11 cellular contexts compared by ENCODE assay signal in the genomic region with DNA sequence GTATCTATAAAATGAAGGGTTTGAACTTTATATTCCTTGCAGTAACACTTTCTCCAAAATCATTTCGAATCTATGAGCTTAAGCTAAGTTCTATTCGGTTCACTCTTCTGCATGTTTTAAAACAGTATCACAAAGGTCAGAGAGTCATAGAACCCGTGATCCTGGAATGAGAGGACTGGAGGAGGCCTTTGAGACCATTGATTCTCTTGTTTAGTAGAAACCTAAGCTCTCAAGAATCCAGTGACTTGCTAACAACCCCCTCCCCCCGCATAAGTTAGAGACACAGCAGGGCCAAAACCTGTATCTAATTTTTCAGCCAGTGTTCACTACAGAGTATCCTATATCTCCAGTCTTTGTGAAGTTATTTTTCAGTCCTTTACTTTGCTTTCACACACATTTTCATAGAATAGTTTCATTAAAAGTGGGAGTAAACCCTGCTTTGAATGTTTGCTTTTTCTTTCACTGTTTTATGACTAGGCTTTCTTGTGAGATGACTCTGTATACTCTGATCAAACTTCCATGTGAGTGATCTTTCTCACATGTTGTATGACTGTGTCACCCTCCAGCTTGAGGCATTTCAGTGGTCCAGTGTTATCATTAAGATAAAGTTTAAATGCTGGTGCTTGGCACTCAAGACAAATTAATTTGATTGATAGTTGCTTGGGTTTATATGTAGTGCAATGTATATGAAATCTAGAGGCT.
DNase-seq lines count a peak whose midpoint lies in the region; ATAC-seq, FAIRE-seq and TF ChIP-seq lines count a peak whose summit lies in the region.
"Had no signal": no experiment of that assay in that cellular context is flagged by ENCODE, and none has a peak within 500 bp of the region (broad histone marks: within the 10 kb centered on the region; RNA-seq: fewer than 3 reads in every experiment).

No MANE protein-coding gene starts in this region.

- TF ChIP-seq POLR2A in GM12892 (IDR thresholded peaks at IDR 0.05; ENCODE audit: low read depth, low read length), result no peak

- DNase-seq in GM12892 (ENCODE audit: insufficient read length) (no peak), fibroblast of villous mesenchyme (ENCODE audit: low read depth) (peak; percentile 49), NCI-H1694 (lab: John Stamatoyannopoulos, UW) (no peak), NCI-H446 (lab: John Stamatoyannopoulos, UW) (no peak), LoVo (ENCODE audit: low spot score) (no peak)
- no peak for DNase-seq in central memory CD4-positive, alpha-beta T cell
- DNase-seq: stomach had no signal

- peak; percentile 62 for ATAC-seq in GM21515 (IDR thresholded peaks at IDR 0.05; ENCODE audit: unreplicated experiment)
- ATAC-seq in HG03280 (IDR thresholded peaks at IDR 0.05; ENCODE audit: unreplicated experiment), result peak; percentile 73
- ATAC-seq: left lobe of liver had no signal

- FAIRE-seq in GM12892 (lab: Jason Lieb, UNC), result peak; percentile 57

- H3K4me3 ChIP-seq in fibroblast of villous mesenchyme (ENCODE audit: low read depth, low read length), result no peak overlapping the region
- H3K4me3 ChIP-seq: skin epidermis, stomach had no signal

- TF ChIP-seq CTCF in fibroblast of villous mesenchyme (IDR thresholded peaks at IDR 0.05; ENCODE audit: insufficient read depth, low read depth, low read length), result no peak
